9 cellular contexts compared by ENCODE assay signal in the genomic region with DNA sequence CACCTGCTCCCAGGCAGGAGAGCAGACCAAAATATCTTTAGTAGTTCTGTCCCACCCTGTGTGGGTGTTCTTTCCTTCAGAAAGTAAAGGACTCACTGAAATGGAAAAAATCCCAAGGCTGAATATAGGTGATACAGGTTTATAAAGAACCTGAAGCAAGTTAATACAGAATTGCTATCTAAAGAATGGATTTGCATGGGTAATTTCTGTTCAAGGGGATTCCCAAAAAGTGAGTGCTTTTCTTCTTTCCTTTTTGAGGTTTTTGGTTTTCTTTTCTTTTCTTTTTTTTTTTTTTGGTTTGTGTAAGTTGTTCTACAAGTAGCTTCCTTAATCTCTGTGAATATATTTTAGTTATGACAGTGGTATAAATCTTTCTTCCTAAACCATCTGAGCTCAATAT.
"Had no signal": no experiment of that assay in that cellular context is flagged by ENCODE, and none has a peak within 500 bp of the region (broad histone marks: within the 10 kb centered on the region; RNA-seq: fewer than 3 reads in every experiment).

No MANE protein-coding gene starts in this region.

- H3K4me2 ChIP-seq: GM23338 had no signal

- H3K27ac Mint-ChIP-seq: GM23338, H9 had no signal

- DNase-seq: H9, HCEC 1CT, IMR-90, KG1 had no signal

- H3K4me3 Mint-ChIP-seq: GM23338, H9 had no signal

- FAIRE-seq: H1, H54, HTR-8/SVneo, K562 had no signal

- H2AFZ ChIP-seq: GM23338 had no signal

- ATAC-seq: GM23338, K562 had no signal

- H3K9me3 Mint-ChIP-seq: GM23338, H9 had no signal

- H3K4me3 ChIP-seq: GM23338, K562 had no signal
